ENCODE assay signal across 8 cellular contexts in the genomic region with DNA sequence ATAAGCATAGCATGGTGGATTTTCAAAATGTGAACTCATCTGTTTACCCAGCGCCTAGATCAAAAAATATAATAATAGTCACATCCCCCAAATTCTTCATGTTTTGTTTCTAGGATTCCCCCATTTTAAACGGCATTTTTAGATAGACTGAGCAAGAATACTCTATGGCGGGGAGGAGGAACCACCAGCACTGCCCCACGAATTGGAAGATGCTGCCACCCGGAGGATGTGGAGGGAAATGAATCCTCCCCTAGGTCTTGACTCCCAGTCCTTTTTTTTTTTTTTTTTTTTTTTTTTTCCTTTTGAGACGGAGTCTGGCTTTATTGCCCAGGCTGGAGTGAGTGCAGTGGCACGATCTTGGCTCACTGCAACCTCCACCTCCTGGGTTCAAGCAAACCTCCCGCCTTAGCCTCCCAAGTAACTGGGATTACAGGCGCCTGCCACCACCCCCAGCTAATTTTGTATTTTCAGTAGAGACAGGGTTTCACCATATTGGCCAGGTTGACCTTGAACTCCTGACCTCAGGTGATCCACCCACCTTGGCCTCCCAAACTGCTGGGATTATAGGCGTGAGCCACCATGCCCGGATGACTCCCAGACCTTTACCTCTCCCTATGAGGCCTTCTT. TPM values are rescaled to one million over a fixed set of nuclear protein-coding genes. Genes with fewer than 3 reads are reported as not detected.
DNase-seq lines count a peak whose midpoint lies in the region; TF ChIP-seq lines count a peak whose summit lies in the region.
"Not testable (repeated sequence)": the region's sequence is repeated elsewhere in the genome, so short reads cannot be mapped to it uniquely, and the experiment has no call there.

No MANE protein-coding gene starts in this region.

- H3K27ac ChIP-seq in caudate nucleus (ENCODE audit: low read depth, low read length); iPS-20b (ENCODE audit: low read length); sigmoid colon; vagina: not testable (repeated sequence)

- TF ChIP-seq EP300 in sigmoid colon (IDR thresholded peaks at IDR 0.05) = not testable (repeated sequence)

- H3K4me1 ChIP-seq in iPS-20b (ENCODE audit: insufficient read depth, low read length); sigmoid colon; vagina: not testable (repeated sequence)

- peak overlapping the region; percentile 17; the same call in 1 of the 2 replicates for H3K4me3 ChIP-seq in iPS-20b (ENCODE audit: low read length)
- not testable (repeated sequence) for H3K4me3 ChIP-seq in sigmoid colon, vagina

- not testable (repeated sequence) for TF ChIP-seq POLR2A in sigmoid colon (IDR thresholded peaks at IDR 0.05); vagina (IDR thresholded peaks at IDR 0.05)

- TF ChIP-seq CTCF in GM12872 (IDR thresholded peaks at IDR 0.05; ENCODE audit: insufficient read depth, low read depth, low read length) (peak; percentile 61), sigmoid colon (IDR thresholded peaks at IDR 0.05) (peak in 3 of 4 experiments; percentile 51 to 53 (median 52)), vagina (IDR thresholded peaks at IDR 0.05) (peak; percentile 15 to 36 (median 34))

- not testable (repeated sequence) for H3K9ac ChIP-seq in iPS-20b (ENCODE audit: low read depth, low read length)

- not testable (repeated sequence) for H3K36me3 ChIP-seq in iPS-20b (ENCODE audit: insufficient read depth, low read depth, low read length); sigmoid colon; vagina

- peak; percentile 80 to 89 for DNase-seq in Kasumi-1 (lab: John Stamatoyannopoulos, UW)
- peak; percentile 56 to 67 for DNase-seq in NOMO-1 (lab: John Stamatoyannopoulos, UW; ENCODE audit: unreplicated experiment in 2 of 2)
- DNase-seq in activated CD4-positive, alpha-beta T cell treated with anti-CD3 and anti-CD28 coated beads, Interleukin-2, amount 50 U/mL, for 1 hour = peak; percentile 53
- peak in 49 of 61 donors; percentile 2 to 82 (median 28) for DNase-seq in caudate nucleus (lab: John Stamatoyannopoulos, UW)
- DNase-seq in sigmoid colon = peak; percentile 89
- peak in 1 of 2 donors; percentile 64 for DNase-seq in vagina (ENCODE audit: extremely low spot score in 2 of 2)

- H3K27me3 ChIP-seq in iPS-20b (ENCODE audit: insufficient read depth, low read length) = peaks cover 16% of the 10 kb centered on the region; the same call in 1 of the 2 replicates
- H3K27me3 ChIP-seq in sigmoid colon = peaks cover 0 to 15% (median 0%) of the 10 kb centered on the region in 3 donors
- not testable (repeated sequence) for H3K27me3 ChIP-seq in vagina

- intact Hi-C loops in sigmoid colon (cut with DNase I) (loop anchor here (1.0 to 5.0 kb wide), 3 partner anchors 39 to 361 kb away; no protein-coding TSS in a partner anchor), vagina (cut with DNase I) (loop anchor here (5.0 to 10.0 kb wide), 2 partner anchors 181 to 359 kb away; no protein-coding TSS in a partner anchor)

- 22 to 24% methylated on average over 11 of the region's 11 CpGs for WGBS in sigmoid colon, 2 donors

- H3K9me3 ChIP-seq in iPS-20b (ENCODE audit: insufficient read depth, low read depth, low read length); sigmoid colon; vagina: not testable (repeated sequence)

RNA-seq across cellular contexts. Expression of gene SYT13, which starts 7.5 kb away (rescaled TPM):
- 1 to 10 TPM; 2.0 to 5.4 (median 4.1) TPM for total RNA-seq in sigmoid colon
- 1 to 10 TPM; 2.4 to 8.1 (median 3.2) TPM for polyA plus RNA-seq in sigmoid colon
- total RNA-seq in vagina = 1.2 TPM
